Comparison of ENCODE assay signal across 8 cellular contexts in the genomic region with DNA sequence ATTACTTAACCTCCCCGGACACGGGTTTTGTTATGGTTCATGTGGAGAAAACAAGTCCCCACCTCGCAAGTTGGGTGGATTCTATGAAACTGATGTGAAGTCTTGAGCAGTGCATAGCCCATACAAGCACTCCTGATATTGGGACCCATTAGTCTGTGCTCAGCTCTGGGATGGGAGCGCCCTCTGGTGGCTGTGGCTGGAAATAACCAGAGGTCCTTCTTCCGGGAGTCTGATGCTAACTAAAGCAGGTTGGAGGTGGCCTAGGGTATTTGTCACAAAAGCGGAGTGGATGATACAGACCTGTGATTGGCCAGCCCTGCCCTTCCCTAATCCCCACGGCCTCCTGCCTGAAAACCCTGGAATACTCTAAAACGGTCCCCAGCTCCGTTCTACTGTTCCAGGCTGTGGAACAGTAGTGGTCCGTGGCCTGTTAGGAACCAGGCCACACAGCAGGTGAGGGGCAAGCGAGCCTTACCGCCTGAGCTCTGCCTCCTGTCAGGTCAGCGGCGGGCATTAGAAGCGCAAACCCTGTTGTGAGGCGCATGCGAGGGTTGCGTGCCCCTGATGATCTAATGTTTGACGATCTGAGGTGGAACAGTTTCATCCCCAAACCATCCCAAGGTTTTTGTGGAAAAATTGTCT. TPM values are rescaled to one million over a fixed set of nuclear protein-coding genes. Genes with fewer than 3 reads are reported as not detected.
DNase-seq lines count a peak whose midpoint lies in the region; ATAC-seq and TF ChIP-seq lines count a peak whose summit lies in the region.

No MANE protein-coding gene starts in this region.

- intact Hi-C loops in heart right ventricle (cut with DNase I) = loop anchor here in 9 of 10 donors (1.0 to 10.0 kb wide), 9 partner anchors 37 to 67 kb away; no protein-coding TSS in a partner anchor

- H3K27me3 ChIP-seq in heart right ventricle = no peaks in the 10 kb centered on the region

- ATAC-seq in heart right ventricle = peak; percentile 68 to 84 (median 76)

- POLR2A ChIA-PET in HEK293 (lab: Yijun Ruan, JAX) = interaction anchor here (0.8 to 1.6 kb wide), 8 partner anchors 10 to 73 kb away, joined by 3 to 8 read pairs (median 3); a partner anchor contains a TSS

- H3K9me3 ChIP-seq in HEK293 (ENCODE audit: control insufficient read depth, insufficient read depth, low read depth, low read length) (no peaks in the 10 kb centered on the region), heart right ventricle (no peaks in the 10 kb centered on the region)

- H3K27ac ChIP-seq in HEK293 (ENCODE audit: extremely low read depth, low read depth, low read length) (no peak overlapping the region), heart right ventricle (peak overlapping the region in 2 of 10 donors; percentile 39 to 52)

- DNase-seq in GM10266 (ENCODE audit: extremely low spot score) = peak; percentile 90
- peak; percentile 90 for DNase-seq in NB4 (ENCODE audit: low read depth)
- DNase-seq in SW 1271 (lab: John Stamatoyannopoulos, UW) = peak; percentile 16 to 74
- DNase-seq in activated naive CD8-positive, alpha-beta T cell treated with anti-CD3 and anti-CD28 coated beads, Interleukin-2, amount 50 U/mL, for 16 hours (ENCODE audit: low read depth, low spot score) = peak; percentile 88
- peak; percentile 88 to 91 for DNase-seq in heart right ventricle
- DNase-seq in pulmonary artery endothelial cell (ENCODE audit: low read depth, low spot score) = peak; percentile 58
- DNase-seq in cortex of kidney (lab: John Stamatoyannopoulos, UW) = no peak

- H3K36me3 ChIP-seq in HEK293 (ENCODE audit: control insufficient read depth in 2 of 2, insufficient read depth in 1 of 2, low read length in 2 of 2) = peaks cover 3 to 32% of the 10 kb centered on the region in 2 experiments; a peak in 1 of 3 replicates
- H3K36me3 ChIP-seq in heart right ventricle = peaks cover 0 to 43% (median 16%) of the 10 kb centered on the region in 9 donors

- H3K4me3 ChIP-seq in HEK293 (ENCODE audit: low read depth, low read length) = no peak overlapping the region
- H3K4me3 ChIP-seq in NB4 (ENCODE audit: low read depth, low read length) = no peak overlapping the region
- H3K4me3 ChIP-seq in heart right ventricle = no peak overlapping the region

- CTCF ChIA-PET in HEK293 (lab: Yijun Ruan, JAX) = interaction anchor here (0.6 to 19.6 kb wide), 18 partner anchors 11 to 1112 kb away, joined by 3 to 784 read pairs (median 5); a partner anchor contains a TSS

- no peaks in the 10 kb centered on the region; the same call in 1 of the 2 replicates for H3K4me1 ChIP-seq in HEK293 (ENCODE audit: control insufficient read depth, insufficient read depth, low read length)
- peaks cover 22 to 71% (median 52%) of the 10 kb centered on the region in 9 donors for H3K4me1 ChIP-seq in heart right ventricle

- 28 to 37% methylated on average over 19 of the region's 19 CpGs for WGBS in heart right ventricle, 2 donors

- TF ChIP-seq POLR2A in NB4 (IDR thresholded peaks at IDR 0.05; ENCODE audit: extremely low read depth, insufficient read length) = no peak

- TF ChIP-seq CTCF in GM10266 (IDR thresholded peaks at IDR 0.05; ENCODE audit: control insufficient read depth, insufficient read depth, low read depth, missing control alignments) (peak; percentile 96), HEK293 (tag by site-specific recombination; IDR thresholded peaks at IDR 0.05) (peak; percentile 90), NB4 (IDR thresholded peaks at IDR 0.05; ENCODE audit: low read depth, low read length) (peak; percentile 97), heart right ventricle (IDR thresholded peaks at IDR 0.05) (peak; percentile 90 to 97 (median 95))

TF ChIP-seq in HEK293, 187 proteins besides CTCF, POLR2A, EP300 and RAD21 (continues in another document):
- TF ChIP-seq ZNF629 (tag by site-specific recombination; IDR thresholded peaks at IDR 0.05) (0 out of 2 replicates have a peak, but pooled peaks have one; percentile 18), ZNF777 (tag by site-specific recombination; IDR thresholded peaks at IDR 0.05; ENCODE audit: borderline replicate concordance) (no peak), ZNF791 (tag by site-specific recombination; IDR thresholded peaks at IDR 0.05) (no peak), ZSCAN30 (tag by site-specific recombination; IDR thresholded peaks at IDR 0.05) (peak; percentile 58; the same call in 1 of the 2 replicates), SCRT1 (tag by site-specific recombination; IDR thresholded peaks at IDR 0.05; ENCODE audit: borderline replicate concordance) (no peak), ZNF560 (tag by site-specific recombination; IDR thresholded peaks at IDR 0.05; ENCODE audit: borderline replicate concordance) (no peak), HOXD13 (CRISPR knock-in tag; IDR thresholded peaks at IDR 0.05; ENCODE audit: borderline replicate concordance) (no peak), ZNF561 (tag by site-specific recombination; IDR thresholded peaks at IDR 0.05; ENCODE audit: borderline replicate concordance) (0 out of 2 replicates have a peak, but pooled peaks have one; percentile 18), ZNF660 (tag by site-specific recombination; IDR thresholded peaks at IDR 0.05) (peak; percentile 90), ZNF2 (tag by site-specific recombination; IDR thresholded peaks at IDR 0.05) (peak; percentile 78), ZEB2 (tag by site-specific recombination; IDR thresholded peaks at IDR 0.05) (no peak)
- TF ChIP-seq, protein P1, sequence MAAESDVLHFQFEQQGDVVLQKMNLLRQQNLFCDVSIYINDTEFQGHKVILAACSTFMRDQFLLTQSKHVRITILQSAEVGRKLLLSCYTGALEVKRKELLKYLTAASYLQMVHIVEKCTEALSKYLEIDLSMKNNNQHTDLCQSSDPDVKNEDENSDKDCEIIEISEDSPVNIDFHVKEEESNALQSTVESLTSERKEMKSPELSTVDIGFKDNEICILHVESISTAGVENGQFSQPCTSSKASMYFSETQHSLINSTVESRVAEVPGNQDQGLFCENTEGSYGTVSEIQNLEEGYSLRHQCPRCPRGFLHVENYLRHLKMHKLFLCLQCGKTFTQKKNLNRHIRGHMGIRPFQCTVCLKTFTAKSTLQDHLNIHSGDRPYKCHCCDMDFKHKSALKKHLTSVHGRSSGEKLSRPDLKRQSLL (tag by site-specific recombination; IDR thresholded peaks at IDR 0.05) = no peak
- TF ChIP-seq, protein P2, sequence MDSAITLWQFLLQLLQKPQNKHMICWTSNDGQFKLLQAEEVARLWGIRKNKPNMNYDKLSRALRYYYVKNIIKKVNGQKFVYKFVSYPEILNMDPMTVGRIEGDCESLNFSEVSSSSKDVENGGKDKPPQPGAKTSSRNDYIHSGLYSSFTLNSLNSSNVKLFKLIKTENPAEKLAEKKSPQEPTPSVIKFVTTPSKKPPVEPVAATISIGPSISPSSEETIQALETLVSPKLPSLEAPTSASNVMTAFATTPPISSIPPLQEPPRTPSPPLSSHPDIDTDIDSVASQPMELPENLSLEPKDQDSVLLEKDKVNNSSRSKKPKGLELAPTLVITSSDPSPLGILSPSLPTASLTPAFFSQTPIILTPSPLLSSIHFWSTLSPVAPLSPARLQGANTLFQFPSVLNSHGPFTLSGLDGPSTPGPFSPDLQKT (IDR thresholded peaks at IDR 0.05; ENCODE audit: borderline replicate concordance, low read depth, low read length) = no peak
- TF ChIP-seq, protein P3, sequence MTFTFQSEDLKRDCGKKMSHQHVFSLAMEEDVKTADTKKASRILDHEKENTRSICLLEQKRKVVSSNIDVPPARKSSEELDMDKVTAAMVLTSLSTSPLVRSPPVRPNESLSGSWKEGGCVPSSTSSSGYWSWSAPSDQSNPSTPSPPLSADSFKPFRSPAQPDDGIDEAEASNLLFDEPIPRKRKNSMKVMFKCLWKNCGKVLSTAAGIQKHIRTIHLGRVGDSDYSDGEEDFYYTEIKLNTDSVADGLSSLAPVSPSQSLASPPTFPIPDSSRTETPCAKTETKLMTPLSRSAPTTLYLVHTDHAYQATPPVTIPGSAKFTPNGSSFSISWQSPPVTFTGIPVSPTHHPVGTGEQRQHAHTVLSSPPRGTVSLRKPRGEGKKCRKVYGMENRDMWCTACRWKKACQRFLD (tag by site-specific recombination; IDR thresholded peaks at IDR 0.05) = no peak
- TF ChIP-seq, protein P4, sequence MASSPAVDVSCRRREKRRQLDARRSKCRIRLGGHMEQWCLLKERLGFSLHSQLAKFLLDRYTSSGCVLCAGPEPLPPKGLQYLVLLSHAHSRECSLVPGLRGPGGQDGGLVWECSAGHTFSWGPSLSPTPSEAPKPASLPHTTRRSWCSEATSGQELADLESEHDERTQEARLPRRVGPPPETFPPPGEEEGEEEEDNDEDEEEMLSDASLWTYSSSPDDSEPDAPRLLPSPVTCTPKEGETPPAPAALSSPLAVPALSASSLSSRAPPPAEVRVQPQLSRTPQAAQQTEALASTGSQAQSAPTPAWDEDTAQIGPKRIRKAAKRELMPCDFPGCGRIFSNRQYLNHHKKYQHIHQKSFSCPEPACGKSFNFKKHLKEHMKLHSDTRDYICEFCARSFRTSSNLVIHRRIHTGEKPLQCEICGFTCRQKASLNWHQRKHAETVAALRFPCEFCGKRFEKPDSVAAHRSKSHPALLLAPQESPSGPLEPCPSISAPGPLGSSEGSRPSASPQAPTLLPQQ (tag by site-specific recombination; IDR thresholded peaks at IDR 0.05) = peak; percentile 68

RNA-seq across cellular contexts. Expression of a gene that starts 6.4 kb away (rescaled TPM):
- total RNA-seq in heart right ventricle (10 to 100 TPM; 18.6 to 31.9 (median 22.1) TPM), pulmonary artery endothelial cell (12.9 and 19.8 TPM in 2 replicates)
- polyA plus RNA-seq in heart right ventricle = 10 to 100 TPM; 12.6 to 26.2 TPM

RNA-seq across cellular contexts. Expression of a gene that starts 20.7 kb away (rescaled TPM):
- total RNA-seq in heart right ventricle (10 to 100 TPM in 9 of 10 donors, 1 to 10 TPM in 1; 9.5 to 54.9 (median 19.8) TPM), pulmonary artery endothelial cell (17.0 and 35.8 TPM in 2 replicates)
- polyA plus RNA-seq in heart right ventricle = 100 to 1,000 TPM in 1 of 2 donors, 10 to 100 TPM in 1; 22.4 to 173 TPM

RNA-seq across cellular contexts. Expression of a gene that starts 40.3 kb away (rescaled TPM):
- total RNA-seq in heart right ventricle (10 to 100 TPM; 26.9 to 50.7 (median 38.5) TPM), pulmonary artery endothelial cell (50.0 and 50.4 TPM in 2 replicates)
- polyA plus RNA-seq in heart right ventricle = 10 to 100 TPM; 40.4 to 75.6 TPM

RNA-seq across cellular contexts. Expression of a gene that starts 54.1 kb away (rescaled TPM):
- under 1 TPM in 9 of 10 donors, not detected in 1; 0.11 to 0.56 (median 0.31) TPM for total RNA-seq in heart right ventricle
- polyA plus RNA-seq in heart right ventricle = under 1 TPM; 0.26 to 0.29 TPM
- total RNA-seq in pulmonary artery endothelial cell = not detected in 2 replicates
